15 cellular contexts compared by ENCODE assay signal in the genomic region with DNA sequence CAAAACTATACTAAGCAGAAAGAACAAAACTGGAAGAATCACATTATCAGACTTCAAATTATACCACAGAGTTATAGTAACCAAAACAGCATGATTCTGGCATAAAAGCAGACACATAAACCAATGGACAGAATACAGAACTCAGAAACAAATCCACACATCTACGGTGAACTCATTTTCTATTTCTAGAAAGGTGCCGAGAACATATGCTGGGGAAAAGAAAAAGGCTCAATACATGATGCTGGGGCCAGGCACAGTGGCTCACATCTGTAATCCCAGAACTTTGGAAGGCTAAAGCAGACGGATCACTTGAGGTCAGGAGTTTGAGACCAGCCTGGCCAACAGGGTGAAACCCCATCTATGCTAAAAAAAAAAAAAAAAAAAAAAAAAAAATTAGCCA. TPM values are rescaled to one million over a fixed set of nuclear protein-coding genes. Genes with fewer than 3 reads are reported as not detected.
A peak's percentile ranks its signal among the peaks of the same experiment; 100 is the strongest.
DNase-seq lines count a peak whose midpoint lies in the region; ATAC-seq and TF ChIP-seq lines count a peak whose summit lies in the region.
"Had no signal": no experiment of that assay in that cellular context is flagged by ENCODE, and none has a peak within 500 bp of the region (broad histone marks: within the 10 kb centered on the region; RNA-seq: fewer than 3 reads in every experiment).

No MANE protein-coding gene starts in this region.

- intact Hi-C loops in CD8-positive, alpha-beta T cell (cut with DNase I, micrococcal nuclease): no loop called here
- intact Hi-C loops in naive thymus-derived CD4-positive, alpha-beta T cell (cut with micrococcal nuclease): no loop called here
- intact Hi-C loops in breast epithelium (cut with DNase I; ENCODE audit: low total_unique reads) (no loop called here), body of pancreas (cut with DNase I) (no loop called here)

- H3K27me3 ChIP-seq in CD8-positive, alpha-beta T cell (ENCODE audit: insufficient read depth, low read length): no peaks in the 10 kb centered on the region
- H3K27me3 ChIP-seq in naive thymus-derived CD4-positive, alpha-beta T cell (ENCODE audit: control insufficient read depth in 2 of 2, insufficient read depth in 2 of 2, low read length in 2 of 2): no peaks in the 10 kb centered on the region
- H3K27me3 ChIP-seq in breast epithelium: no peaks in the 10 kb centered on the region
- no peaks in the 10 kb centered on the region for H3K27me3 ChIP-seq in body of pancreas

- H3K4me1 Mint-ChIP-seq in activated naive CD4-positive, alpha-beta T cell treated with anti-CD3 and anti-CD28 coated beads, Interleukin-2, amount 50 U/mL, for 24 hours: peaks cover 44% of the 10 kb centered on the region
- H3K4me1 Mint-ChIP-seq in CD8-positive, alpha-beta T cell (ENCODE audit: low read depth): peaks cover 34% of the 10 kb centered on the region
- H3K4me1 Mint-ChIP-seq in activated T-helper 17 cell treated with anti-CD3 and anti-CD28 coated beads, Interleukin-2, amount 50 U/mL, for 72 hours: peaks cover 25% of the 10 kb centered on the region
- peaks cover 5 to 44% (median 37%) of the 10 kb centered on the region in 7 donors for H3K4me1 Mint-ChIP-seq in naive thymus-derived CD4-positive, alpha-beta T cell

- H3K9me3 ChIP-seq in CD8-positive, alpha-beta T cell (ENCODE audit: low read length): no peaks in the 10 kb centered on the region
- no peaks in the 10 kb centered on the region for H3K9me3 ChIP-seq in naive thymus-derived CD4-positive, alpha-beta T cell (ENCODE audit: control insufficient read depth in 2 of 3, low read length in 3 of 3)
- H3K9me3 ChIP-seq in breast epithelium (peaks cover 0 to 8% of the 10 kb centered on the region in 2 donors), body of pancreas (no peaks in the 10 kb centered on the region)
- H3K9me3 ChIP-seq: Caco-2 had no signal

- no peaks in the 10 kb centered on the region for H3K36me3 ChIP-seq in CD8-positive, alpha-beta T cell (ENCODE audit: insufficient read depth, low read length)
- H3K36me3 ChIP-seq in naive thymus-derived CD4-positive, alpha-beta T cell (ENCODE audit: control insufficient read depth in 2 of 3, insufficient read depth in 3 of 3, low read length in 3 of 3): no peaks in the 10 kb centered on the region
- H3K36me3 ChIP-seq in breast epithelium (no peaks in the 10 kb centered on the region), body of pancreas (replicated peaks in 1 of 2; ENCODE audit: insufficient read depth in 1 of 2, low read depth in 2 of 2) (no peaks in the 10 kb centered on the region)

- no peaks in the 10 kb centered on the region for H3K27me3 Mint-ChIP-seq in activated naive CD4-positive, alpha-beta T cell treated with anti-CD3 and anti-CD28 coated beads, Interleukin-2, amount 50 U/mL, for 24 hours
- no peaks in the 10 kb centered on the region for H3K27me3 Mint-ChIP-seq in CD8-positive, alpha-beta T cell (ENCODE audit: low read depth)
- no peaks in the 10 kb centered on the region for H3K27me3 Mint-ChIP-seq in activated T-helper 17 cell treated with anti-CD3 and anti-CD28 coated beads, Interleukin-2, amount 50 U/mL, for 72 hours
- no peaks in the 10 kb centered on the region for H3K27me3 Mint-ChIP-seq in naive thymus-derived CD4-positive, alpha-beta T cell
- H3K27me3 Mint-ChIP-seq: CD8-positive, alpha-beta memory T cell; IgD-negative memory B cell had no signal

- POLR2A ChIA-PET in CD8-positive, alpha-beta T cell (lab: Charles Lee): no interaction called here
- POLR2A ChIA-PET in naive thymus-derived CD4-positive, alpha-beta T cell (lab: Charles Lee): no interaction called here

- 79 to 86% methylated on average over 1 to 2 of the region's 3 CpGs for WGBS in body of pancreas, 2 donors

- peaks cover 11% of the 10 kb centered on the region for H3K4me1 ChIP-seq in CD8-positive, alpha-beta T cell (ENCODE audit: insufficient read depth, low read length)
- H3K4me1 ChIP-seq in naive thymus-derived CD4-positive, alpha-beta T cell (ENCODE audit: control insufficient read depth in 2 of 2, insufficient read depth in 2 of 2, low read length in 2 of 2): no peaks in the 10 kb centered on the region
- H3K4me1 ChIP-seq in breast epithelium (no peaks in the 10 kb centered on the region), body of pancreas (peaks cover 6% of the 10 kb centered on the region)
- H3K4me1 ChIP-seq: Caco-2 had no signal

- no peak overlapping the region for H3K4me3 Mint-ChIP-seq in activated naive CD4-positive, alpha-beta T cell treated with anti-CD3 and anti-CD28 coated beads, Interleukin-2, amount 50 U/mL, for 24 hours
- H3K4me3 Mint-ChIP-seq in CD8-positive, alpha-beta T cell: no peak overlapping the region
- H3K4me3 Mint-ChIP-seq in activated T-helper 17 cell treated with anti-CD3 and anti-CD28 coated beads, Interleukin-2, amount 50 U/mL, for 72 hours: peak overlapping the region; percentile 20
- H3K4me3 Mint-ChIP-seq in naive thymus-derived CD4-positive, alpha-beta T cell: peak overlapping the region in 6 of 10 donors; percentile 15 to 64 (median 44)
- H3K4me3 Mint-ChIP-seq: GM23338 had no signal

- H3K4me3 ChIP-seq in CD8-positive, alpha-beta T cell (ENCODE audit: low read depth, low read length): no peak overlapping the region
- H3K4me3 ChIP-seq in naive thymus-derived CD4-positive, alpha-beta T cell (ENCODE audit: low read length): no peak overlapping the region
- H3K4me3 ChIP-seq in breast epithelium (no peak overlapping the region), body of pancreas (no peak overlapping the region)
- H3K4me3 ChIP-seq: GM23338 had no signal

- peak overlapping the region; percentile 76 for H3K27ac Mint-ChIP-seq in activated naive CD4-positive, alpha-beta T cell treated with anti-CD3 and anti-CD28 coated beads, Interleukin-2, amount 50 U/mL, for 24 hours
- H3K27ac Mint-ChIP-seq in CD8-positive, alpha-beta T cell: peak overlapping the region; percentile 76
- no peak overlapping the region for H3K27ac Mint-ChIP-seq in activated T-helper 17 cell treated with anti-CD3 and anti-CD28 coated beads, Interleukin-2, amount 50 U/mL, for 72 hours
- H3K27ac Mint-ChIP-seq in naive thymus-derived CD4-positive, alpha-beta T cell: peak overlapping the region in 5 of 9 donors; percentile 12 to 80 (median 34)
- H3K27ac Mint-ChIP-seq: GM23338, IgD-negative memory B cell had no signal

- DNase-seq in activated naive CD4-positive, alpha-beta T cell (lab: John Stamatoyannopoulos, UW): no peak
- DNase-seq in CD8-positive, alpha-beta T cell: no peak
- DNase-seq in naive thymus-derived CD4-positive, alpha-beta T cell: no peak
- DNase-seq in breast epithelium (ENCODE audit: low spot score in 2 of 2) (no peak), superior temporal gyrus (ENCODE audit: extremely low spot score) (no peak), body of pancreas (no peak)
- DNase-seq: 8988T; C1 segment of cervical spinal cord; Caco-2; CD8-positive, alpha-beta memory T cell; H7 had no signal

- TF ChIP-seq CTCF in CD8-positive, alpha-beta T cell (IDR thresholded peaks at IDR 0.05): no peak
- TF ChIP-seq CTCF in breast epithelium (IDR thresholded peaks at IDR 0.05) (no peak), body of pancreas (IDR thresholded peaks at IDR 0.05) (no peak)

- ATAC-seq in CD8-positive, alpha-beta T cell: no peak
- no peak for ATAC-seq in activated T-helper 17 cell treated with anti-CD3 and anti-CD28 coated beads, Interleukin-2, amount 50 U/mL, for 72 hours (replicated peaks)
- no peak for ATAC-seq in naive thymus-derived CD4-positive, alpha-beta T cell
- no peak for ATAC-seq in body of pancreas
- ATAC-seq: GM23338 had no signal

- no peak overlapping the region for H3K27ac ChIP-seq in CD8-positive, alpha-beta T cell (ENCODE audit: low read depth, low read length)
- H3K27ac ChIP-seq in naive thymus-derived CD4-positive, alpha-beta T cell (ENCODE audit: low read depth, low read length): no peak overlapping the region
- H3K27ac ChIP-seq in breast epithelium (no peak overlapping the region), body of pancreas (no peak overlapping the region)

- H3K36me3 Mint-ChIP-seq in activated naive CD4-positive, alpha-beta T cell treated with anti-CD3 and anti-CD28 coated beads, Interleukin-2, amount 50 U/mL, for 24 hours: peaks cover 2% of the 10 kb centered on the region
- H3K36me3 Mint-ChIP-seq in CD8-positive, alpha-beta T cell: peaks cover 3% of the 10 kb centered on the region
- no peaks in the 10 kb centered on the region for H3K36me3 Mint-ChIP-seq in activated T-helper 17 cell treated with anti-CD3 and anti-CD28 coated beads, Interleukin-2, amount 50 U/mL, for 72 hours (ENCODE audit: low read depth)
- peaks cover 0 to 10% (median 4%) of the 10 kb centered on the region in 5 donors for H3K36me3 Mint-ChIP-seq in naive thymus-derived CD4-positive, alpha-beta T cell
- H3K36me3 Mint-ChIP-seq: IgD-negative memory B cell had no signal

- H3K9me3 Mint-ChIP-seq in activated naive CD4-positive, alpha-beta T cell treated with anti-CD3 and anti-CD28 coated beads, Interleukin-2, amount 50 U/mL, for 24 hours: no peaks in the 10 kb centered on the region
- H3K9me3 Mint-ChIP-seq in CD8-positive, alpha-beta T cell: no peaks in the 10 kb centered on the region
- no peaks in the 10 kb centered on the region for H3K9me3 Mint-ChIP-seq in activated T-helper 17 cell treated with anti-CD3 and anti-CD28 coated beads, Interleukin-2, amount 50 U/mL, for 72 hours
- H3K9me3 Mint-ChIP-seq in naive thymus-derived CD4-positive, alpha-beta T cell: peaks cover 0 to 5% (median 0%) of the 10 kb centered on the region in 11 donors
- H3K9me3 Mint-ChIP-seq: GM23338 had no signal

- CTCF ChIA-PET in CD8-positive, alpha-beta T cell (lab: Charles Lee): no interaction called here
- CTCF ChIA-PET in naive thymus-derived CD4-positive, alpha-beta T cell (lab: Charles Lee): no interaction called here

- TF ChIP-seq POLR2A in breast epithelium (IDR thresholded peaks at IDR 0.05): no peak
- no peak for TF ChIP-seq POLR2A in body of pancreas (IDR thresholded peaks at IDR 0.05)

RNA-seq across cellular contexts. Expression of gene ATRX, which starts 52.7 kb away (rescaled TPM):
- total RNA-seq in CD8-positive, alpha-beta T cell: 10 to 100 TPM; 61.2 to 65.7 TPM
- 10 to 100 TPM; 70.2 to 74.5 TPM for total RNA-seq in activated T-helper 17 cell treated with anti-CD3 and anti-CD28 coated beads, Interleukin-2, amount 50 U/mL, for 72 hours
- 100 to 1,000 TPM in 4 of 5 experiments, 10 to 100 TPM in 1; 90.1 to 126 (median 114) TPM for total RNA-seq in naive thymus-derived CD4-positive, alpha-beta T cell
- polyA plus RNA-seq in naive thymus-derived CD4-positive, alpha-beta T cell: 10 to 100 TPM; 64.2 to 83.8 TPM
- 100 to 1,000 TPM in 2 of 3 donors, 10 to 100 TPM in 1; 87.1 to 137 (median 125) TPM for total RNA-seq in breast epithelium
- 10 to 100 TPM; 73.4 to 74.5 TPM for total RNA-seq in body of pancreas

Comparison
In these comparisons a context has a peak if more than half of its experiments do, and no peak if none do; other contexts are left out.
1. H3K4me3 Mint-ChIP-seq: peak in activated T-helper 17 cell treated with anti-CD3 and anti-CD28 coated beads, Interleukin-2, amount 50 U/mL, for 72 hours (single experiment) and naive thymus-derived CD4-positive, alpha-beta T cell (6 of 10); none in activated naive CD4-positive, alpha-beta T cell treated with anti-CD3 and anti-CD28 coated beads, Interleukin-2, amount 50 U/mL, for 24 hours (single experiment) and CD8-positive, alpha-beta T cell (single experiment).